8 cellular contexts compared by ENCODE assay signal in genomic region chr5:40406426-40407211, GRCh38.
DNase-seq lines count a peak whose midpoint lies in the region; ATAC-seq and TF ChIP-seq lines count a peak whose summit lies in the region.

No MANE protein-coding gene starts in this region.

- H3K27me3 Mint-ChIP-seq in Calu3 (ENCODE audit: unreplicated experiment), result no peaks in the 10 kb centered on the region
- no peaks in the 10 kb centered on the region for H3K27me3 Mint-ChIP-seq in activated CD4-positive, alpha-beta memory T cell treated with anti-CD3 and anti-CD28 coated beads, Interleukin-2, amount 10 ng/mL, durations not matched to agents 7 days and 5 days
- H3K27me3 Mint-ChIP-seq in mesothelial cell of epicardium (ENCODE audit: low read depth), result peaks cover 2% of the 10 kb centered on the region

- H3K36me3 Mint-ChIP-seq in Calu3 (ENCODE audit: insufficient read depth, unreplicated experiment) (no peaks in the 10 kb centered on the region), mesothelial cell of epicardium (no peaks in the 10 kb centered on the region)
- H3K36me3 Mint-ChIP-seq in activated CD4-positive, alpha-beta memory T cell treated with anti-CD3 and anti-CD28 coated beads, Interleukin-2, amount 10 ng/mL, durations not matched to agents 7 days and 5 days (ENCODE audit: low read depth), result peaks cover 14% of the 10 kb centered on the region

- no peak for DNase-seq in Calu3
- peak; percentile 33 for DNase-seq in activated CD4-positive, alpha-beta memory T cell treated with anti-CD3 and anti-CD28 coated beads, Interleukin-2, amount 10 ng/mL, durations not matched to agents 7 days and 5 days
- DNase-seq in mesothelial cell of epicardium (ENCODE audit: low spot score in 2 of 2, unreplicated experiment in 2 of 2), result no peak
- DNase-seq in ACHN, result no peak
- no peak for DNase-seq in NCI-H2227 (lab: John Stamatoyannopoulos, UW; ENCODE audit: unreplicated experiment)

- H3K4me3 Mint-ChIP-seq in Calu3 (ENCODE audit: low read depth, unreplicated experiment), result no peak overlapping the region
- H3K4me3 Mint-ChIP-seq in activated CD4-positive, alpha-beta memory T cell treated with anti-CD3 and anti-CD28 coated beads, Interleukin-2, amount 10 ng/mL, durations not matched to agents 7 days and 5 days, result peak overlapping the region; percentile 47
- H3K4me3 Mint-ChIP-seq in mesothelial cell of epicardium, result no peak overlapping the region

- intact Hi-C loops in Calu3 (cut with micrococcal nuclease; ENCODE audit: unreplicated experiment), result no loop called here

- H3K9me3 Mint-ChIP-seq in Calu3 (ENCODE audit: low read depth, unreplicated experiment) (peaks cover 5% of the 10 kb centered on the region), mesothelial cell of epicardium (no peaks in the 10 kb centered on the region)
- H3K9me3 Mint-ChIP-seq in activated CD4-positive, alpha-beta memory T cell treated with anti-CD3 and anti-CD28 coated beads, Interleukin-2, amount 10 ng/mL, durations not matched to agents 7 days and 5 days, result peaks cover 2% of the 10 kb centered on the region

- in situ Hi-C loops in ACHN (cut with HindIII; ENCODE audit: low pct_ligation_motif_present, low pct_unique_long_range_greater_than_20kb, low sequenced_read_pairs), result no loop called here

- H3K27ac Mint-ChIP-seq in Calu3 (ENCODE audit: unreplicated experiment) (peak overlapping the region; percentile 18), mesothelial cell of epicardium (peak overlapping the region; percentile 81)
- peak overlapping the region; percentile 95 for H3K27ac Mint-ChIP-seq in activated CD4-positive, alpha-beta memory T cell treated with anti-CD3 and anti-CD28 coated beads, Interleukin-2, amount 10 ng/mL, durations not matched to agents 7 days and 5 days

- CTCF ChIA-PET in Calu3 (lab: Charles Lee), result no interaction called here
- CTCF ChIA-PET in activated CD4-positive, alpha-beta memory T cell treated with anti-CD3 and anti-CD28 coated beads, Interleukin-2, amount 10 ng/mL, durations not matched to agents 7 days and 5 days (lab: Charles Lee), result interaction anchor here (1.0 to 4.0 kb wide), 8 partner anchors 13 to 282 kb away, joined by 3 to 22 read pairs (median 4); partner anchors contain the start of gene PTGER4

- TF ChIP-seq CTCF in Calu3 (IDR thresholded peaks at IDR 0.05; ENCODE audit: unreplicated experiment), result no peak
- TF ChIP-seq CTCF in mesothelial cell of epicardium (IDR thresholded peaks at IDR 0.05; ENCODE audit: unreplicated experiment), result no peak

- ATAC-seq in HG03103 (IDR thresholded peaks at IDR 0.05; ENCODE audit: low read depth, unreplicated experiment), result peak; percentile 32
- ATAC-seq in GM18519 (IDR thresholded peaks at IDR 0.05; ENCODE audit: low FRiP score, unreplicated experiment), result no peak
- ATAC-seq in HG03159 (IDR thresholded peaks at IDR 0.05; ENCODE audit: unreplicated experiment), result no peak

- POLR2A ChIA-PET in activated CD4-positive, alpha-beta memory T cell treated with anti-CD3 and anti-CD28 coated beads, Interleukin-2, amount 10 ng/mL, durations not matched to agents 7 days and 5 days (lab: Charles Lee), result interaction anchor here (0.6 to 9.8 kb wide), 13 partner anchors 17 to 276 kb away, joined by 3 to 145 read pairs (median 11); partner anchors contain the start of gene PTGER4

- H3K4me1 Mint-ChIP-seq in Calu3 (ENCODE audit: low read depth, unreplicated experiment) (peaks cover 17% of the 10 kb centered on the region), mesothelial cell of epicardium (peaks cover 43% of the 10 kb centered on the region)
- H3K4me1 Mint-ChIP-seq in activated CD4-positive, alpha-beta memory T cell treated with anti-CD3 and anti-CD28 coated beads, Interleukin-2, amount 10 ng/mL, durations not matched to agents 7 days and 5 days, result peaks cover 86% of the 10 kb centered on the region

- BruUV-seq in Calu3 (replicated peaks; lab: Mats Ljungman, UMichigan), result no TSS peak

Comparison
In these comparisons a context has a peak if more than half of its experiments do, and no peak if none do; other contexts are left out.
1. H3K27ac Mint-ChIP-seq: peak in every context shown above with its lines; median percentile 95 in activated CD4-positive, alpha-beta memory T cell treated with anti-CD3 and anti-CD28 coated beads, Interleukin-2, amount 10 ng/mL, durations not matched to agents 7 days and 5 days; 81 in mesothelial cell of epicardium; 18 in Calu3.